In genomic region chr10:78459639-78460037, GRCh38 we compare ENCODE assay signal across 14 cellular contexts.
"Had no signal": no experiment of that assay in that cellular context is flagged by ENCODE, and none has a peak within 500 bp of the region (broad histone marks: within the 10 kb centered on the region; RNA-seq: fewer than 3 reads in every experiment).

No MANE protein-coding gene starts in this region.

- H3K27ac ChIP-seq: colonic mucosa, gastroesophageal sphincter, left ventricle myocardium inferior, spleen, suprapubic skin had no signal

- H3K4me3 Mint-ChIP-seq: activated CD4-positive, alpha-beta memory T cell treated with anti-CD3 and anti-CD28 coated beads, Interleukin-2, amount 10 ng/mL, durations not matched to agents 7 days and 5 days; activated naive CD8-positive, alpha-beta T cell treated with anti-CD3 and anti-CD28 coated beads for 36 hours; activated T-cell treated with anti-CD3 and anti-CD28 coated beads, Interleukin-2, amount 50 U/mL, for 72 hours; stimulated activated naive B cell treated with anti-CD40 and anti-IgM and Interleukin-4, amounts not matched to agents 10 μg/mL and 1 μg/mL and 100 μg/mL, for 72 hours had no signal

- H3K4me1 Mint-ChIP-seq: activated CD4-positive, alpha-beta memory T cell treated with anti-CD3 and anti-CD28 coated beads, Interleukin-2, amount 10 ng/mL, durations not matched to agents 7 days and 5 days; activated naive CD8-positive, alpha-beta T cell treated with anti-CD3 and anti-CD28 coated beads for 36 hours; stimulated activated naive B cell treated with anti-CD40 and anti-IgM and Interleukin-4, amounts not matched to agents 10 μg/mL and 1 μg/mL and 100 μg/mL, for 72 hours had no signal

- H3K27me3 ChIP-seq: colonic mucosa, gastroesophageal sphincter, spleen, suprapubic skin had no signal

- H3K36me3 ChIP-seq: colonic mucosa, gastroesophageal sphincter, left ventricle myocardium inferior, spleen, suprapubic skin had no signal

- H3K4me1 ChIP-seq: colonic mucosa, left ventricle myocardium inferior, spleen, suprapubic skin had no signal

- H3K9me3 ChIP-seq: colonic mucosa, gastroesophageal sphincter, left ventricle myocardium inferior, spleen, suprapubic skin had no signal

- ATAC-seq: gastroesophageal sphincter; stimulated activated naive B cell treated with anti-CD40 and anti-IgM and Interleukin-4, amounts not matched to agents 10 μg/mL and 1 μg/mL and 100 μg/mL, for 72 hours had no signal

- H3K4me3 ChIP-seq: colonic mucosa, gastroesophageal sphincter, left ventricle myocardium inferior, spleen, suprapubic skin had no signal

- H3K27me3 Mint-ChIP-seq: activated CD4-positive, alpha-beta memory T cell treated with anti-CD3 and anti-CD28 coated beads, Interleukin-2, amount 10 ng/mL, durations not matched to agents 7 days and 5 days; activated naive CD8-positive, alpha-beta T cell treated with anti-CD3 and anti-CD28 coated beads for 36 hours had no signal

- H3K9me3 Mint-ChIP-seq: activated CD4-positive, alpha-beta memory T cell treated with anti-CD3 and anti-CD28 coated beads, Interleukin-2, amount 10 ng/mL, durations not matched to agents 7 days and 5 days; activated naive CD8-positive, alpha-beta T cell treated with anti-CD3 and anti-CD28 coated beads for 36 hours; activated T-cell treated with anti-CD3 and anti-CD28 coated beads, Interleukin-2, amount 50 U/mL, for 72 hours; stimulated activated naive B cell treated with anti-CD40 and anti-IgM and Interleukin-4, amounts not matched to agents 10 μg/mL and 1 μg/mL and 100 μg/mL, for 72 hours had no signal

- H3K36me3 Mint-ChIP-seq: activated naive CD8-positive, alpha-beta T cell treated with anti-CD3 and anti-CD28 coated beads for 36 hours; stimulated activated naive B cell treated with anti-CD40 and anti-IgM and Interleukin-4, amounts not matched to agents 10 μg/mL and 1 μg/mL and 100 μg/mL, for 72 hours had no signal

- H3K27ac Mint-ChIP-seq: activated CD4-positive, alpha-beta memory T cell treated with anti-CD3 and anti-CD28 coated beads, Interleukin-2, amount 10 ng/mL, durations not matched to agents 7 days and 5 days; activated naive CD8-positive, alpha-beta T cell treated with anti-CD3 and anti-CD28 coated beads for 36 hours; activated T-cell treated with anti-CD3 and anti-CD28 coated beads, Interleukin-2, amount 50 U/mL, for 72 hours; stimulated activated naive B cell treated with anti-CD40 and anti-IgM and Interleukin-4, amounts not matched to agents 10 μg/mL and 1 μg/mL and 100 μg/mL, for 72 hours had no signal

- DNase-seq: activated CD4-positive, alpha-beta memory T cell treated with anti-CD3 and anti-CD28 coated beads, Interleukin-2, amount 10 ng/mL, durations not matched to agents 7 days and 5 days; activated gamma-delta T cell treated with Interleukin-2 at 50 U/mL for 16 hours; activated naive CD8-positive, alpha-beta T cell treated with anti-CD3 and anti-CD28 coated beads for 36 hours; activated T-cell treated with anti-CD3 and anti-CD28 coated beads, Interleukin-2, amount 50 U/mL, for 72 hours; aorta; colonic mucosa; left ventricle myocardium inferior; midbrain; right cardiac atrium; spleen; stimulated activated CD4-positive, alpha-beta T cell treated with anti-CD3 and anti-CD28 coated beads, Interleukin-1b, Interleukin-23, amount 100 ng/mL, for 48 hours; stimulated activated naive B cell treated with anti-CD40 and anti-IgM and Interleukin-4, amounts not matched to agents 10 μg/mL and 1 μg/mL and 100 μg/mL, for 72 hours had no signal
